20 cellular contexts compared by ENCODE assay signal in genomic region chr6:112357801-112358200, GRCh38. TPM values are rescaled to one million over a fixed set of nuclear protein-coding genes. Genes with fewer than 3 reads are reported as not detected.
DNase-seq lines count a peak whose midpoint lies in the region; ATAC-seq, FAIRE-seq and TF ChIP-seq lines count a peak whose summit lies in the region.
"Had no signal": no experiment of that assay in that cellular context is flagged by ENCODE, and none has a peak within 500 bp of the region (broad histone marks: within the 10 kb centered on the region; RNA-seq: fewer than 3 reads in every experiment).

No MANE protein-coding gene starts in this region.

- no peaks in the 10 kb centered on the region for H3K9me3 Mint-ChIP-seq in glutamatergic neuron (ENCODE audit: unreplicated experiment)
- H3K9me3 Mint-ChIP-seq: activated naive CD4-positive, alpha-beta T cell treated with anti-CD3 and anti-CD28 coated beads, Interleukin-2, amount 50 U/mL, for 72 hours; naive B cell; stimulated activated naive CD8-positive, alpha-beta T cell treated with anti-CD3 and anti-CD28 coated beads, Interleukin-15, Interleukin-2, amounts not matched to agents 100 ng/mL and 50 ng/mL, for 24 hours had no signal

- H2AFZ ChIP-seq in mammary epithelial cell (ENCODE audit: low read depth, low read length), result no peak overlapping the region

- no peaks in the 10 kb centered on the region for H3K9me3 ChIP-seq in mammary epithelial cell (replicated peaks; ENCODE audit: insufficient read depth, low read length)
- H3K9me3 ChIP-seq: BLaER1 treated with 17β-estradiol and CSF1 and Interleukin-3, amounts not matched to agents 10 nM and 100 nM; vagina had no signal

- H3K4me3 ChIP-seq in AG09309 (ENCODE audit: control insufficient read depth, low read depth, low read length) (no peak overlapping the region), mammary epithelial cell (replicated peaks in 1 of 3; ENCODE audit: insufficient read depth in 1 of 3, low read depth in 2 of 3, low read length in 3 of 3) (no peak overlapping the region)
- H3K4me3 ChIP-seq: BLaER1 treated with 17β-estradiol and CSF1 and Interleukin-3, amounts not matched to agents 10 nM and 100 nM; vagina had no signal

- WGBS in mammary epithelial cell (ENCODE audit: low coverage, missing lambda C conversion rate), result 70% methylated on average over 4 of the region's 5 CpGs

- peaks cover 4% of the 10 kb centered on the region for H3K27me3 Mint-ChIP-seq in glutamatergic neuron (ENCODE audit: unreplicated experiment)

- intact Hi-C loops in mammary epithelial cell (cut with micrococcal nuclease), result no loop called here

- H3K36me3 Mint-ChIP-seq in glutamatergic neuron (ENCODE audit: unreplicated experiment), result no peaks in the 10 kb centered on the region
- H3K36me3 Mint-ChIP-seq: activated naive CD4-positive, alpha-beta T cell treated with anti-CD3 and anti-CD28 coated beads, Interleukin-2, amount 50 U/mL, for 72 hours; naive B cell had no signal

- BruUV-seq in mammary epithelial cell (replicated peaks; lab: Mats Ljungman, UMichigan), result no TSS peak

- H3K4me2 ChIP-seq in mammary epithelial cell (ENCODE audit: insufficient read depth, low read depth, low read length), result no peak overlapping the region
- H3K4me2 ChIP-seq: BLaER1 treated with 17β-estradiol and CSF1 and Interleukin-3, amounts not matched to agents 10 nM and 100 nM had no signal

- H3K36me3 ChIP-seq in mammary epithelial cell (ENCODE audit: insufficient read depth, low read length), result no peaks in the 10 kb centered on the region
- H3K36me3 ChIP-seq: BLaER1 treated with 17β-estradiol and CSF1 and Interleukin-3, amounts not matched to agents 10 nM and 100 nM; vagina had no signal

- no peaks in the 10 kb centered on the region for H3K4me1 Mint-ChIP-seq in glutamatergic neuron (ENCODE audit: low read depth, unreplicated experiment)
- H3K4me1 Mint-ChIP-seq: naive B cell had no signal

- in situ Hi-C loops in mammary epithelial cell (cut with MboI; ENCODE audit: low sequenced_read_pairs in 2 of 2), result no loop called here

- no peak overlapping the region for H3K27ac Mint-ChIP-seq in glutamatergic neuron (ENCODE audit: unreplicated experiment)
- H3K27ac Mint-ChIP-seq: activated naive CD4-positive, alpha-beta T cell treated with anti-CD3 and anti-CD28 coated beads, Interleukin-2, amount 50 U/mL, for 72 hours; stimulated activated naive CD8-positive, alpha-beta T cell treated with anti-CD3 and anti-CD28 coated beads, Interleukin-15, Interleukin-2, amounts not matched to agents 100 ng/mL and 50 ng/mL, for 24 hours had no signal

- CTCF ChIA-PET in mammary epithelial cell (lab: Charles Lee; ENCODE audit: low non-redundant PET), result no interaction called here

- ATAC-seq in foreskin keratinocyte (no peak), GM19035 (IDR thresholded peaks at IDR 0.05; ENCODE audit: unreplicated experiment) (no peak)

- no peak for FAIRE-seq in HTR-8/SVneo (lab: Jason Lieb, UNC)

- H3K27me3 ChIP-seq in mammary epithelial cell (ENCODE audit: insufficient read depth, low read length) (no peaks in the 10 kb centered on the region), foreskin keratinocyte (no peaks in the 10 kb centered on the region)
- H3K27me3 ChIP-seq: BLaER1 treated with 17β-estradiol and CSF1 and Interleukin-3, amounts not matched to agents 10 nM and 100 nM; vagina had no signal

- peak; percentile 73 for DNase-seq in AG09309 (ENCODE audit: low read depth)
- peak; percentile 28 for DNase-seq in HTR-8/SVneo (ENCODE audit: insufficient read length, low spot score)
- peak; percentile 26 for DNase-seq in mammary epithelial cell
- DNase-seq in foreskin keratinocyte, result peak; percentile 20
- no peak for DNase-seq in activated effector memory CD4-positive, alpha-beta T cell treated with Interleukin-2 at 50 U/mL for 16 hours
- no peak for DNase-seq in glutamatergic neuron
- no peak for DNase-seq in H4 (ENCODE audit: low spot score)
- DNase-seq: activated CD4-positive, alpha-beta T cell treated with anti-CD3 and anti-CD28 coated beads, Interleukin-2, amount 50 U/mL, for 1 hour; cerebellar nuclear complex; DMS153; naive B cell; NCI-H1930; NCI-H510A treated with DMSO at 0.1 percent for 48 hours had no signal

- H3K4me1 ChIP-seq in mammary epithelial cell (ENCODE audit: insufficient read depth, low read length), result no peaks in the 10 kb centered on the region
- no peaks in the 10 kb centered on the region for H3K4me1 ChIP-seq in foreskin keratinocyte
- H3K4me1 ChIP-seq: vagina had no signal

- no peak overlapping the region for H3K27ac ChIP-seq in mammary epithelial cell (ENCODE audit: insufficient read depth, low read depth, low read length)
- H3K27ac ChIP-seq in foreskin keratinocyte, result no peak overlapping the region
- H3K27ac ChIP-seq: BLaER1 treated with 17β-estradiol and CSF1 and Interleukin-3, amounts not matched to agents 10 nM and 100 nM; vagina had no signal

- H3K9ac ChIP-seq in mammary epithelial cell (ENCODE audit: insufficient read depth, low read length), result no peak overlapping the region
- H3K9ac ChIP-seq: BLaER1 treated with 17β-estradiol and CSF1 and Interleukin-3, amounts not matched to agents 10 nM and 100 nM had no signal

- no peak for TF ChIP-seq CTCF in AG09309 (IDR thresholded peaks at IDR 0.05; ENCODE audit: control insufficient read depth, insufficient read depth, low read depth, low read length, missing control alignments)
- TF ChIP-seq CTCF in mammary epithelial cell (conservative IDR thresholded peaks at IDR 0.05 in 1 of 2, IDR thresholded peaks at IDR 0.05 in 1 of 2; ENCODE audit: extremely low read depth in 1 of 2, insufficient read depth in 1 of 2, low read depth in 1 of 2, low read length in 2 of 2), result no peak
- no peak for TF ChIP-seq CTCF in foreskin keratinocyte (conservative IDR thresholded peaks at IDR 0.05)
- no peak for TF ChIP-seq CTCF in glutamatergic neuron (IDR thresholded peaks at IDR 0.05; ENCODE audit: partially characterized antibody, unreplicated experiment)

- dilution Hi-C loops in mammary epithelial cell (cut with HindIII; ENCODE audit: low sequenced_read_pairs), result no loop called here

- H3K79me2 ChIP-seq in mammary epithelial cell (ENCODE audit: insufficient read depth, low read length), result no peaks in the 10 kb centered on the region

- H4K20me1 ChIP-seq in mammary epithelial cell (ENCODE audit: insufficient read depth, low read length), result no peaks in the 10 kb centered on the region
- H4K20me1 ChIP-seq: BLaER1 treated with 17β-estradiol and CSF1 and Interleukin-3, amounts not matched to agents 10 nM and 100 nM had no signal

- no peak overlapping the region for H3K4me3 Mint-ChIP-seq in glutamatergic neuron (ENCODE audit: unreplicated experiment)
- H3K4me3 Mint-ChIP-seq: stimulated activated naive CD8-positive, alpha-beta T cell treated with anti-CD3 and anti-CD28 coated beads, Interleukin-15, Interleukin-2, amounts not matched to agents 100 ng/mL and 50 ng/mL, for 24 hours had no signal

RNA-seq across cellular contexts. Expression of gene RFPL4B, which starts 10.7 kb away (rescaled TPM):
- total RNA-seq in mammary epithelial cell (not detected), foreskin keratinocyte (not detected in 2 replicates), glutamatergic neuron (ENCODE audit: unreplicated experiment) (1.1 TPM)
- polyA plus RNA-seq in mammary epithelial cell (not detected), foreskin keratinocyte (not detected in 2 replicates)
- not detected for polyA minus RNA-seq in mammary epithelial cell
- total RNA-seq in H4 (2014; rRNA removed; shearing (Covaris generic)), result not detected in 2 replicates
- total RNA-seq: activated naive CD4-positive, alpha-beta T cell treated with anti-CD3 and anti-CD28 coated beads, Interleukin-2, amount 50 U/mL, for 72 hours; liver; posterior vena cava; vagina had no signal
- polyA plus RNA-seq: liver had no signal

Comparison
In these comparisons a context has a peak if more than half of its experiments do, and no peak if none do; other contexts are left out.
1. DNase-seq: peak in AG09309 (single experiment), HTR-8/SVneo (single experiment), mammary epithelial cell (single experiment) and foreskin keratinocyte (2 of 2); none in activated effector memory CD4-positive, alpha-beta T cell treated with Interleukin-2 at 50 U/mL for 16 hours (single experiment), glutamatergic neuron (single experiment) and H4 (single experiment).